Comparison of ENCODE assay signal across 8 cellular contexts in the genomic region with DNA sequence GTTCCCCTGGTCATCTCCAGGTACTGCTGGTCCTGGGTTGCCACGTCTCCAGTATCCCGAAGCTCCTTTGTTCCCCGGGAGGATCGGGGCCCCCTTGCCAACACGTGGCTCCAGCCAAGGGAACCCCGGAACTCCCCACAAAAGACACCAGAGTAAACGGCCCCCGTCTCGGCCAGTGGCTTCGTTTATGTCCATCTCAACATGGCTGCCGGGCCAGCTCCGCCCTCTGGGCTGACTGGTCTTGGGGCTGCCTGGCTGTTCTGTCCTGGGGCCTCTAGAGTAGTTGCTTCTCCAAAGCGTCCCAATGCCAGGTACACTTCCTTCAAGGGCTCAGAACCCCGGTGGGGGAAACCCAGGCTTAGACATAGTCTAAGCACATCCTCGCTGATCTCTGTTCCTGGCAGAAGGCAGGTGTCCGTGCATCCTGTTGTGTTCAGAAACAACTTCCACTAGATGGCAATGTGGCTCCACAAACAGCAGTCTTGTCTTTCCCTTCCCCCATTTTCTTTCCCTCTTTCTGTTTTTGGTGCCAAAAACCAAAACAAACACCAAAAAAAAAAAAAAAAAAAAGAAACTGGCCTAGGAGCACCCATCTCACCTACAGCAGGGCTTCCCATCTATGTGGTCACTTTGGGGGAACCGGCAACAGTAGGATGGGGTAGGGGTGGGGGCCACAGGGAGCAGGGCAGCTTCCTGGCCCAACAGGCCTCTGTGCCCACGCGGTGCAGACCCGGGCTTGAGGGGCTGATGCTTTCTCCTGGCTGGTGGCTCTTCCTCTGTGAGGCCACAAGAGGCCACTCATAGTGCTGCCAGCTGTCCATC. TPM values are rescaled to one million over a fixed set of nuclear protein-coding genes. Genes with fewer than 3 reads are reported as not detected.
A peak's percentile ranks its signal among the peaks of the same experiment; 100 is the strongest.
DNase-seq lines count a peak whose midpoint lies in the region; ATAC-seq and TF ChIP-seq lines count a peak whose summit lies in the region.

No MANE protein-coding gene starts in this region.

- H3K4me3 ChIP-seq in HUES64 (ENCODE audit: low read length) (no peak overlapping the region), neutrophil (ENCODE audit: low read depth in 1 of 2, low read length in 1 of 2) (peak overlapping the region in 1 of 2 experiments; percentile 65), upper lobe of right lung (no peak overlapping the region)

- H3K9me3 ChIP-seq in HUES64 (ENCODE audit: insufficient read depth, low read depth, low read length) (no peaks in the 10 kb centered on the region), neutrophil (no peaks in the 10 kb centered on the region), upper lobe of right lung (no peaks in the 10 kb centered on the region)

- H3K9ac ChIP-seq in HUES64 (ENCODE audit: low read depth, low read length) = no peak overlapping the region

- H3K36me3 ChIP-seq in HUES64 (ENCODE audit: insufficient read depth, low read length) (0 out of 2 replicates have a peak, but pooled peaks cover 3% of the 10 kb centered on the region), neutrophil (no peaks in the 10 kb centered on the region), upper lobe of right lung (no peaks in the 10 kb centered on the region)

- TF ChIP-seq CTCF in neutrophil (IDR thresholded peaks at IDR 0.05) (no peak), upper lobe of right lung (IDR thresholded peaks at IDR 0.05) (peak; percentile 36)

- H3K27ac ChIP-seq in HUES64 (ENCODE audit: low read depth, low read length) = peak overlapping the region; percentile 55; the same call in 1 of the 2 replicates
- peak overlapping the region; percentile 57 for H3K27ac ChIP-seq in neutrophil
- H3K27ac ChIP-seq in upper lobe of right lung = no peak overlapping the region

- WGBS in HUES64 = 64% methylated on average over 19 of the region's 20 CpGs

- H3K4me1 ChIP-seq in HUES64 (ENCODE audit: insufficient read depth, low read length) = 0 out of 2 replicates have a peak, but pooled peaks cover 5% of the 10 kb centered on the region
- peaks cover 3 to 37% of the 10 kb centered on the region in 2 experiments for H3K4me1 ChIP-seq in neutrophil (ENCODE audit: control insufficient read depth in 1 of 2, insufficient read depth in 1 of 2, low read depth in 1 of 2, low read length in 1 of 2)
- peaks cover 5% of the 10 kb centered on the region for H3K4me1 ChIP-seq in upper lobe of right lung

- intact Hi-C loops in upper lobe of right lung (cut with DNase I) = no loop called here

- H3K27me3 ChIP-seq in HUES64 (ENCODE audit: insufficient read depth, low read length) = no peaks in the 10 kb centered on the region
- no peaks in the 10 kb centered on the region for H3K27me3 ChIP-seq in neutrophil
- no peaks in the 10 kb centered on the region for H3K27me3 ChIP-seq in upper lobe of right lung

- DNase-seq in COLO829 (ENCODE audit: low spot score) = peak; percentile 49
- DNase-seq in activated T-cell treated with anti-CD3 and anti-CD28 coated beads for 4 hours = peak; percentile 61
- DNase-seq in fibroblast of peridontal ligament (ENCODE audit: extremely low read depth) = peak; percentile 82
- DNase-seq in upper lobe of right lung = no peak
- no peak for DNase-seq in DMS53 treated with DMSO at 0.1 percent for 48 hours (lab: John Stamatoyannopoulos, UW; ENCODE audit: unreplicated experiment)

- ATAC-seq in GM21515 (IDR thresholded peaks at IDR 0.05; ENCODE audit: unreplicated experiment) (peak; percentile 79), upper lobe of right lung (peak; percentile 62)

RNA-seq across cellular contexts. Expression of gene NBDY, which starts 35.3 kb away (rescaled TPM):
- polyA plus RNA-seq in HUES64 (2013, experiment 1 of 2) = 49.0 TPM
- polyA plus RNA-seq in HUES64 (2013, experiment 2 of 2) = 65.8 TPM
- 30.7 TPM for total RNA-seq in upper lobe of right lung

Comparison
In these comparisons a context has a peak if more than half of its experiments do, and no peak if none do; other contexts are left out.
1. DNase-seq: peak in COLO829 (single experiment), activated T-cell treated with anti-CD3 and anti-CD28 coated beads for 4 hours (single experiment) and fibroblast of peridontal ligament (single experiment); none in upper lobe of right lung (single experiment) and DMS53 treated with DMSO at 0.1 percent for 48 hours (single experiment).